Comparison of ENCODE assay signal across 1 cellular context in genomic region chr3:118501152-118501551, GRCh38.
TF ChIP-seq lines count a peak whose summit lies in the region.

No MANE protein-coding gene starts in this region.

TF ChIP-seq in GM12878, 131 proteins besides CTCF, POLR2A, EP300 and RAD21 (continued from another document):
- TF ChIP-seq IRF4 (IDR thresholded peaks at IDR 0.05; ENCODE audit: low read depth, low read length): no peak
- TF ChIP-seq ZNF592 (IDR thresholded peaks at IDR 0.05): no peak
- no peak for TF ChIP-seq IRF5 (IDR thresholded peaks at IDR 0.05; ENCODE audit: borderline replicate concordance)
- TF ChIP-seq ZZZ3 (IDR thresholded peaks at IDR 0.05; ENCODE audit: control insufficient read depth, insufficient read length, low read depth): no peak
- no peak for TF ChIP-seq YY1 (IDR thresholded peaks at IDR 0.05; ENCODE audit: low read depth, low read length)
- TF ChIP-seq WRNIP1 (IDR thresholded peaks at IDR 0.05; ENCODE audit: borderline replicate concordance, low read depth, low read length): no peak
- no peak for TF ChIP-seq TAF1 (IDR thresholded peaks at IDR 0.05; ENCODE audit: borderline replicate concordance, low read depth, low read length)
- no peak for TF ChIP-seq PRDM15 (CRISPR knock-in tag; IDR thresholded peaks at IDR 0.05)
- TF ChIP-seq CBX3 (IDR thresholded peaks at IDR 0.05; ENCODE audit: borderline replicate concordance, low read depth): no peak
- TF ChIP-seq ZSCAN29 (IDR thresholded peaks at IDR 0.05): no peak
- TF ChIP-seq RUNX3 (IDR thresholded peaks at IDR 0.05; ENCODE audit: low read length): no peak
- no peak for TF ChIP-seq E4F1 (IDR thresholded peaks at IDR 0.05; ENCODE audit: borderline replicate concordance, partially characterized antibody)
- TF ChIP-seq ZBED1 (IDR thresholded peaks at IDR 0.05; ENCODE audit: borderline replicate concordance): no peak
- TF ChIP-seq NKRF (conservative IDR thresholded peaks at IDR 0.05): no peak
- no peak for TF ChIP-seq MEF2B (IDR thresholded peaks at IDR 0.05; ENCODE audit: partially characterized antibody, poor library complexity, severe bottlenecking)
- TF ChIP-seq CREB1 (IDR thresholded peaks at IDR 0.05; ENCODE audit: low read depth): no peak
